ENCODE assay signal across 16 cellular contexts in genomic region chr10:636016-636730, GRCh38. TPM values are rescaled to one million over a fixed set of nuclear protein-coding genes. Genes with fewer than 3 reads are reported as not detected.
DNase-seq lines count a peak whose midpoint lies in the region; TF ChIP-seq lines count a peak whose summit lies in the region.
"Had no signal": no experiment of that assay in that cellular context is flagged by ENCODE, and none has a peak within 500 bp of the region (broad histone marks: within the 10 kb centered on the region; RNA-seq: fewer than 3 reads in every experiment).

No MANE protein-coding gene starts in this region.

- H3K4me3 ChIP-seq in muscle layer of colon (ENCODE audit: low read depth in 1 of 2, low read length in 2 of 2) (no peak overlapping the region), transverse colon (no peak overlapping the region)
- H3K4me3 ChIP-seq: GM12878, HAP-1, Peyer's patch had no signal

- no peak for TF ChIP-seq POLR2A in transverse colon (IDR thresholded peaks at IDR 0.05)

- H3K9me3 ChIP-seq in muscle layer of colon (ENCODE audit: low read length): no peaks in the 10 kb centered on the region
- H3K9me3 ChIP-seq in transverse colon: no peaks in the 10 kb centered on the region
- H3K9me3 ChIP-seq: HAP-1, Peyer's patch had no signal

- H3K27ac ChIP-seq in caudate nucleus (ENCODE audit: low read depth, low read length) (peak overlapping the region; percentile 37), muscle layer of colon (ENCODE audit: low read depth, low read length) (peak overlapping the region; percentile 92), transverse colon (peak overlapping the region; percentile 37 to 74 (median 56))

- intact Hi-C loops in transverse colon (cut with DNase I; ENCODE audit: low total_unique reads): no loop called here

- H3K4me1 ChIP-seq in muscle layer of colon (ENCODE audit: insufficient read depth, low read length) (peaks cover 45% of the 10 kb centered on the region), transverse colon (peaks cover 6 to 16% (median 8%) of the 10 kb centered on the region in 4 donors)
- H3K4me1 ChIP-seq: HAP-1, Peyer's patch had no signal

- H3K9ac ChIP-seq in muscle layer of colon (ENCODE audit: low read length): no peak overlapping the region

- in situ Hi-C loops in transverse colon (cut with MboI; ENCODE audit: low pct_ligation_motif_present in 1 of 4, low pct_unique_long_range_greater_than_20kb in 1 of 4, low sequenced_read_pairs in 3 of 4): no loop called here

- 93 to 97% methylated on average over 6 to 25 of the region's 25 CpGs for WGBS in transverse colon (ENCODE audit: low coverage in 1 of 2), 2 donors

- H3K27me3 ChIP-seq in muscle layer of colon (ENCODE audit: control insufficient read depth in 1 of 2, insufficient read depth in 2 of 2, low read length in 2 of 2) (no peaks in the 10 kb centered on the region), transverse colon (no peaks in the 10 kb centered on the region)
- H3K27me3 ChIP-seq: Peyer's patch had no signal

- DNase-seq in caudate nucleus (lab: John Stamatoyannopoulos, UW) (no peak), retina (peak; percentile 12), transverse colon (no peak), DMS153 (lab: John Stamatoyannopoulos, UW) (no peak), islet precursor cell (no peak), HK-2 (ENCODE audit: unreplicated experiment) (no peak)
- DNase-seq: ACHN, Karpas-422, NCI-H1048, NCI-H1436 treated with DMSO at 0.1 percent for 48 hours, NCI-H2029 treated with DMSO at 0.1 percent for 48 hours, Peyer's patch, Right ventricle myocardium superior had no signal

- H3K36me3 ChIP-seq in muscle layer of colon (ENCODE audit: insufficient read depth, low read length): no peaks in the 10 kb centered on the region
- H3K36me3 ChIP-seq in transverse colon: no peaks in the 10 kb centered on the region
- H3K36me3 ChIP-seq: HAP-1, Peyer's patch had no signal

- no peak for TF ChIP-seq EP300 in transverse colon (IDR thresholded peaks at IDR 0.05; ENCODE audit: low read depth)

- no peak for TF ChIP-seq CTCF in transverse colon (IDR thresholded peaks at IDR 0.05)

RNA-seq across cellular contexts. Expression of gene DIP2C, which starts 53.3 kb away (rescaled TPM):
- total RNA-seq in transverse colon: 10 to 100 TPM; 13.4 to 32.0 (median 18.4) TPM

Comparison
In these comparisons a context has a peak if more than half of its experiments do, and no peak if none do; other contexts are left out.
1. H3K27ac ChIP-seq: peak in every context shown above with its lines; median percentile 92 in muscle layer of colon; 56 in transverse colon; 37 in caudate nucleus.